In genomic region chr6:132136976-132137375, GRCh38 we compare ENCODE assay signal across 16 cellular contexts.
"Had no signal": no experiment of that assay in that cellular context is flagged by ENCODE, and none has a peak within 500 bp of the region (broad histone marks: within the 10 kb centered on the region; RNA-seq: fewer than 3 reads in every experiment).

No MANE protein-coding gene starts in this region.

- H3K9me3 ChIP-seq: ascending aorta, left lung, neutrophil, suprapubic skin had no signal

- H3K4me3 ChIP-seq: ascending aorta, cardiac muscle cell, left lung, skin epidermis, suprapubic skin had no signal

- H3K27me3 ChIP-seq: ascending aorta, cardiac muscle cell, foreskin keratinocyte, left lung, neutrophil, suprapubic skin had no signal

- DNase-seq: activated CD4-positive, alpha-beta T cell treated with anti-CD3 and anti-CD28 coated beads, Interleukin-2, amount 10 ng/mL, durations not matched to agents 7 days and 5 days; activated naive CD8-positive, alpha-beta T cell treated with anti-CD3 and anti-CD28 coated beads, Interleukin-2, amount 10 ng/mL, durations not matched to agents 7 days and 5 days; foreskin keratinocyte; glutamatergic neuron; hypothalamus; kidney; left lung; mammary epithelial cell; naive thymus-derived CD8-positive, alpha-beta T cell; T-helper 2 cell; trophoblast cell had no signal

- H3K27ac ChIP-seq: ascending aorta, cardiac muscle cell, foreskin keratinocyte, left lung, neutrophil, skin epidermis, suprapubic skin had no signal

- H3K36me3 ChIP-seq: ascending aorta, cardiac muscle cell, left lung, neutrophil, suprapubic skin had no signal
